ENCODE assay signal across 38 cellular contexts in genomic region chr7:6487184-6487545, GRCh38.
"Had no signal": no experiment of that assay in that cellular context is flagged by ENCODE, and none has a peak within 500 bp of the region (broad histone marks: within the 10 kb centered on the region; RNA-seq: fewer than 3 reads in every experiment).

No MANE protein-coding gene starts in this region.

- H3K4me3 Mint-ChIP-seq: activated B cell treated with CpG ODN at 0.5 μM for 24 hours; activated CD4-positive, alpha-beta memory T cell treated with anti-CD3 and anti-CD28 coated beads for 36 hours; activated CD4-positive, alpha-beta T cell treated with anti-CD3 and anti-CD28 coated beads, Interleukin-2, amount 10 ng/mL, durations not matched to agents 24 days and 14 days; activated CD8-positive, alpha-beta memory T cell treated with anti-CD3 and anti-CD28 coated beads, Interleukin-2, amount 10 ng/mL, durations not matched to agents 7 days and 5 days; activated CD8-positive, alpha-beta T cell treated with anti-CD3 and anti-CD28 coated beads for 36 hours; activated naive CD4-positive, alpha-beta T cell treated with anti-CD3 and anti-CD28 coated beads for 36 hours; activated naive CD8-positive, alpha-beta T cell treated with anti-CD3 and anti-CD28 coated beads for 36 hours; activated T-cell treated with anti-CD3 and anti-CD28 coated beads, Interleukin-2, amount 50 U/mL, for 4 hours; activated T-cell treated with anti-CD3 and anti-CD28 coated beads, Interleukin-2, amount 50 U/mL, for 72 hours; activated T-helper 1 cell treated with anti-CD3 and anti-CD28 coated beads, Interleukin-12 subunit alpha, Interleukin-12 subunit beta, Interleukin-2, Interleukin-4 antibody, amounts not matched to agents 30 ng/mL and 10 ng/mL and 1 ng/mL, durations not matched to agents 14 hours and 24 hours and 36 hours; activated T-helper 17 cell treated with anti-CD3 and anti-CD28 coated beads, Interleukin-2, amount 50 U/mL, for 72 hours; central memory CD8-positive, alpha-beta T cell; T-helper 1 cell treated with Interleukin-12 subunit alpha and Interleukin-12 subunit beta and Interleukin-4 antibody, amounts not matched to agents 30 μg/mL and 1 μg/mL, for 36 hours; T-helper 2 cell treated with Interferon-gamma antibody and Interleukin-4, amounts not matched to agents 5 μg/mL and 100 μg/mL, for 36 hours had no signal

- H3K9me3 ChIP-seq: adrenal gland, ascending aorta had no signal

- H3K27me3 Mint-ChIP-seq: activated B cell treated with CpG ODN at 0.5 μM for 24 hours; activated CD4-positive, alpha-beta memory T cell treated with anti-CD3 and anti-CD28 coated beads for 36 hours; activated CD8-positive, alpha-beta memory T cell treated with anti-CD3 and anti-CD28 coated beads, Interleukin-2, amount 10 ng/mL, durations not matched to agents 7 days and 5 days; activated CD8-positive, alpha-beta T cell treated with anti-CD3 and anti-CD28 coated beads for 36 hours; activated T-helper 17 cell treated with anti-CD3 and anti-CD28 coated beads, Interleukin-2, amount 50 U/mL, for 72 hours had no signal

- H3K4me1 Mint-ChIP-seq: central memory CD8-positive, alpha-beta T cell had no signal

- DNase-seq: activated B cell treated with CpG ODN at 0.5 μM for 24 hours; activated CD4-positive, alpha-beta memory T cell treated with anti-CD3 and anti-CD28 coated beads for 36 hours; activated CD4-positive, alpha-beta T cell treated with anti-CD3 and anti-CD28 coated beads for 4 hours; activated CD4-positive, alpha-beta T cell treated with anti-CD3 and anti-CD28 coated beads, Interleukin-2, amount 10 ng/mL, durations not matched to agents 24 days and 14 days; activated CD4-positive, alpha-beta T cell treated with anti-CD3 and anti-CD28 coated beads, Interleukin-2, amount 50 U/mL, for 1 hour; activated CD4-positive, alpha-beta T cell treated with anti-CD3 and anti-CD28 coated beads, Interleukin-2, amount 50 U/mL, for 4 hours; activated CD4-positive, CD25-positive, alpha-beta regulatory T cell treated with anti-CD3 and anti-CD28 coated beads, Interleukin-2, amount 50 U/mL, for 72 hours; activated CD8-positive, alpha-beta memory T cell treated with anti-CD3 and anti-CD28 coated beads for 24 hours; activated CD8-positive, alpha-beta memory T cell treated with anti-CD3 and anti-CD28 coated beads, Interleukin-2, amount 10 ng/mL, durations not matched to agents 7 days and 5 days; activated CD8-positive, alpha-beta memory T cell treated with anti-CD3 and anti-CD28 coated beads, Interleukin-2, amount 50 U/mL, for 48 hours; activated CD8-positive, alpha-beta T cell treated with anti-CD3 and anti-CD28 coated beads for 36 hours; activated effector memory CD4-positive, alpha-beta T cell treated with anti-CD3 and anti-CD28 coated beads, Interleukin-2, amount 50 U/mL, for 16 hours; activated gamma-delta T cell treated with Interleukin-2 at 50 U/mL for 16 hours; activated naive CD4-positive, alpha-beta T cell; activated naive CD4-positive, alpha-beta T cell treated with anti-CD3 and anti-CD28 coated beads for 36 hours; activated naive CD4-positive, alpha-beta T cell treated with anti-CD3 and anti-CD28 coated beads, Interleukin-2, amount 50 U/mL, for 16 hours; activated naive CD8-positive, alpha-beta T cell treated with anti-CD3 and anti-CD28 coated beads for 36 hours; activated T-cell treated with anti-CD3 and anti-CD28 coated beads, Interleukin-2, amount 50 U/mL, for 4 hours; activated T-cell treated with anti-CD3 and anti-CD28 coated beads, Interleukin-2, amount 50 U/mL, for 72 hours; adrenal gland; amniotic stem cell; caudate nucleus; SW 1271; T-helper 1 cell; T-helper 2 cell; T-helper 9 cell had no signal

- ATAC-seq: activated CD8-positive, alpha-beta memory T cell treated with anti-CD3 and anti-CD28 coated beads, Interleukin-2, amount 10 ng/mL, durations not matched to agents 7 days and 5 days; activated CD8-positive, alpha-beta T cell treated with anti-CD3 and anti-CD28 coated beads for 36 hours; activated naive CD4-positive, alpha-beta T cell treated with anti-CD3 and anti-CD28 coated beads, Interleukin-2, amount 50 U/mL, for 72 hours; activated T-cell treated with anti-CD3 and anti-CD28 coated beads, Interleukin-2, amount 50 U/mL, for 4 hours; activated T-cell treated with anti-CD3 and anti-CD28 coated beads, Interleukin-2, amount 50 U/mL, for 72 hours; activated T-helper 17 cell treated with anti-CD3 and anti-CD28 coated beads, Interleukin-2, amount 50 U/mL, for 72 hours had no signal

- H3K27ac Mint-ChIP-seq: activated B cell treated with CpG ODN at 0.5 μM for 24 hours; activated CD4-positive, alpha-beta memory T cell treated with anti-CD3 and anti-CD28 coated beads for 36 hours; activated CD4-positive, alpha-beta T cell treated with anti-CD3 and anti-CD28 coated beads, Interleukin-2, amount 10 ng/mL, durations not matched to agents 24 days and 14 days; activated CD8-positive, alpha-beta memory T cell treated with anti-CD3 and anti-CD28 coated beads, Interleukin-2, amount 10 ng/mL, durations not matched to agents 7 days and 5 days; activated CD8-positive, alpha-beta T cell treated with anti-CD3 and anti-CD28 coated beads for 36 hours; activated naive CD4-positive, alpha-beta T cell treated with anti-CD3 and anti-CD28 coated beads for 36 hours; activated naive CD8-positive, alpha-beta T cell treated with anti-CD3 and anti-CD28 coated beads for 36 hours; activated T-cell treated with anti-CD3 and anti-CD28 coated beads, Interleukin-2, amount 50 U/mL, for 72 hours; activated T-helper 1 cell treated with anti-CD3 and anti-CD28 coated beads, Interleukin-12 subunit alpha, Interleukin-12 subunit beta, Interleukin-2, Interleukin-4 antibody, amounts not matched to agents 30 ng/mL and 10 ng/mL and 1 ng/mL, durations not matched to agents 14 hours and 24 hours and 36 hours; activated T-helper 17 cell treated with anti-CD3 and anti-CD28 coated beads, Interleukin-2, amount 50 U/mL, for 72 hours; brain; T-helper 1 cell treated with Interleukin-12 subunit alpha and Interleukin-12 subunit beta and Interleukin-4 antibody, amounts not matched to agents 30 μg/mL and 1 μg/mL, for 36 hours; T-helper 2 cell treated with Interferon-gamma antibody and Interleukin-4, amounts not matched to agents 5 μg/mL and 100 μg/mL, for 36 hours had no signal

- H3K27ac ChIP-seq: adrenal gland, ascending aorta, cardiac muscle cell, VCaP had no signal

- H3K9me3 Mint-ChIP-seq: activated CD4-positive, alpha-beta memory T cell treated with anti-CD3 and anti-CD28 coated beads for 36 hours; activated CD8-positive, alpha-beta T cell treated with anti-CD3 and anti-CD28 coated beads for 36 hours; activated naive CD4-positive, alpha-beta T cell treated with anti-CD3 and anti-CD28 coated beads for 36 hours; activated naive CD4-positive, alpha-beta T cell treated with anti-CD3 and anti-CD28 coated beads, Interleukin-2, amount 50 U/mL, for 72 hours; activated naive CD8-positive, alpha-beta T cell treated with anti-CD3 and anti-CD28 coated beads for 36 hours; activated T-cell treated with anti-CD3 and anti-CD28 coated beads, Interleukin-2, amount 50 U/mL, for 4 hours; activated T-cell treated with anti-CD3 and anti-CD28 coated beads, Interleukin-2, amount 50 U/mL, for 72 hours; activated T-helper 1 cell treated with anti-CD3 and anti-CD28 coated beads, Interleukin-12 subunit alpha, Interleukin-12 subunit beta, Interleukin-2, Interleukin-4 antibody, amounts not matched to agents 30 ng/mL and 10 ng/mL and 1 ng/mL, durations not matched to agents 14 hours and 24 hours and 36 hours; activated T-helper 17 cell treated with anti-CD3 and anti-CD28 coated beads, Interleukin-2, amount 50 U/mL, for 72 hours; central memory CD8-positive, alpha-beta T cell; T-helper 1 cell treated with Interleukin-12 subunit alpha and Interleukin-12 subunit beta and Interleukin-4 antibody, amounts not matched to agents 30 μg/mL and 1 μg/mL, for 36 hours had no signal

- H3K27me3 ChIP-seq: adrenal gland, ascending aorta, cardiac muscle cell had no signal

- FAIRE-seq: bronchial epithelial cell, TTC549 had no signal
